ENCODE assay signal across 8 cellular contexts in genomic region chr4:99998062-99998880, GRCh38. TPM values are rescaled to one million over a fixed set of nuclear protein-coding genes. Genes with fewer than 3 reads are reported as not detected.
DNase-seq lines count a peak whose midpoint lies in the region; ATAC-seq, FAIRE-seq and TF ChIP-seq lines count a peak whose summit lies in the region.

No MANE protein-coding gene starts in this region.

- no peaks in the 10 kb centered on the region for H3K4me1 Mint-ChIP-seq in mesothelial cell of epicardium

- WGBS in adrenal gland, 4 donors = 24 to 44% (median 33%) methylated on average over 2 of the region's 2 CpGs

- no peaks in the 10 kb centered on the region for H3K9me3 Mint-ChIP-seq in mesothelial cell of epicardium

- H3K4me1 ChIP-seq in adrenal gland (replicated peaks in 1 of 2) = peaks cover 0 to 6% of the 10 kb centered on the region in 2 donors
- no peaks in the 10 kb centered on the region for H3K4me1 ChIP-seq in left lung

- H3K27ac ChIP-seq in adrenal gland (no peak overlapping the region), left lung (no peak overlapping the region)

- H3K4me3 ChIP-seq in adrenal gland (no peak overlapping the region), left lung (no peak overlapping the region)

- ATAC-seq in left lung = peak; percentile 39
- no peak for ATAC-seq in GM21737 (IDR thresholded peaks at IDR 0.05; ENCODE audit: unreplicated experiment)

- H3K27me3 ChIP-seq in adrenal gland (no peaks in the 10 kb centered on the region), left lung (no peaks in the 10 kb centered on the region)

- H3K36me3 ChIP-seq in adrenal gland (replicated peaks in 1 of 2) (no peaks in the 10 kb centered on the region), left lung (no peaks in the 10 kb centered on the region)

- no peak for TF ChIP-seq POLR2A in adrenal gland (IDR thresholded peaks at IDR 0.05)

- no peaks in the 10 kb centered on the region for H3K9me3 ChIP-seq in adrenal gland (replicated peaks in 1 of 3)
- no peaks in the 10 kb centered on the region for H3K9me3 ChIP-seq in left lung

- TF ChIP-seq CTCF in adrenal gland (IDR thresholded peaks at IDR 0.05) (peak in 5 of 6 experiments; percentile 22 to 50 (median 43)), left lung (IDR thresholded peaks at IDR 0.05) (peak in 1 of 2 donors; percentile 26), mesothelial cell of epicardium (IDR thresholded peaks at IDR 0.05; ENCODE audit: unreplicated experiment) (no peak)

- no peak overlapping the region for H3K4me3 Mint-ChIP-seq in mesothelial cell of epicardium

- FAIRE-seq in A204.1 (lab: Jason Lieb, UNC) = peak; percentile 83

- no peak overlapping the region for H3K27ac Mint-ChIP-seq in mesothelial cell of epicardium

- DNase-seq in GM04504 (ENCODE audit: low read depth) (peak; percentile 22), KG1 (lab: John Stamatoyannopoulos, UW) (peak; percentile 6), adrenal gland (peak in 1 of 7 donors; percentile 4), left lung (no peak), NCI-H146 treated with DMSO at 0.1 percent for 48 hours (lab: John Stamatoyannopoulos, UW; ENCODE audit: unreplicated experiment) (no peak), mesothelial cell of epicardium (ENCODE audit: low spot score in 2 of 2, unreplicated experiment in 2 of 2) (no peak)

- no peaks in the 10 kb centered on the region for H3K36me3 Mint-ChIP-seq in mesothelial cell of epicardium

- H3K27me3 Mint-ChIP-seq in mesothelial cell of epicardium (ENCODE audit: low read depth) = no peaks in the 10 kb centered on the region

- intact Hi-C loops in adrenal gland (cut with DNase I) = no loop called here
- intact Hi-C loops in left lung (cut with DNase I) = no loop called here

RNA-seq across cellular contexts. Expression of gene H2AZ1, which starts 48.2 kb away (rescaled TPM):
- 100 to 1,000 TPM in 3 of 8 donors, 10 to 100 TPM in 5; 84.9 to 234 (median 92.7) TPM for total RNA-seq in adrenal gland
- polyA plus RNA-seq in adrenal gland = 10 to 100 TPM; 49.7 to 69.9 (median 53.4) TPM
- 100 to 1,000 TPM; 151 to 200 TPM for total RNA-seq in left lung
- total RNA-seq in mesothelial cell of epicardium = 189 to 203 TPM (median 199 TPM) in 3 replicates

RNA-seq across cellular contexts. Expression of gene DNAJB14, which starts 51.9 kb away (rescaled TPM):
- total RNA-seq in adrenal gland (10 to 100 TPM; 21.9 to 53.7 (median 41.4) TPM), left lung (10 to 100 TPM; 44.7 to 60.3 TPM), mesothelial cell of epicardium (53.2 to 57.2 TPM (median 55.9 TPM) in 3 replicates)
- 10 to 100 TPM in 2 of 3 donors, 1 to 10 TPM in 1; 7.2 to 28.0 (median 19.1) TPM for polyA plus RNA-seq in adrenal gland

Comparison
In these comparisons a context has a peak if more than half of its experiments do, and no peak if none do; other contexts are left out.
1. DNase-seq: peak in GM04504 (single experiment) and KG1 (single experiment); none in left lung (0 of 2), NCI-H146 treated with DMSO at 0.1 percent for 48 hours (single experiment) and mesothelial cell of epicardium (0 of 2).